Comparison of ENCODE assay signal across 8 cellular contexts in the genomic region with DNA sequence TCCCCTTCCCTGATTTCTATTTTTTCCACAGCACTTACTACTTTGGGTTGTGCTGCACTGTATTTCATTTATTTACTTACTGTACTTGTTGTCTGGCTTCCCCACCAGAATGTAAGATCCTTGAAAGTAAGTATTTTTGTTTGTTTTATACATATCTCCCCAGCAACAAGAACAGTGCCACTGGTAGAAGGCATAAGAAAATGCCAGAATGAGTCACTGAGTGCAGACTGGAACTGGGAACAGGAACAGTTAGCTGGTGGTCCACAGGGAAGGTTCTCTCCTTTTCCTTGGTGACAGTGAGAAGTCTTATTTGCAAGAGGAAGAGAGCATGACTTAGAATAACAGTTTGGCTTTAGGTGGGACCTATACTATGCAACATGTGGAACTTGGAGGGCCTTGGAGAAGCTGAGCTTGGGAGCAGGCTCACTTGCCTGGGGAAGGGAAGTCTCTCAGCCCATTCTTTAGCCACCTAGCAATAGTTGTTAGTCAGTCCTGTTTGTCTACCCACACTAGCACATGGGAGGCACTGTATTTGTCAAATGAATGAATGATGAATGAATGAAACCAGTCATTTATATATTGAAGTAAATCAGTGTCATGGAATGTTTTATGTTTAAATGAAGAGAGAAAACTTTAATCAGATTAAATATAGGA.
DNase-seq lines count a peak whose midpoint lies in the region; ATAC-seq and TF ChIP-seq lines count a peak whose summit lies in the region.
"Had no signal": no experiment of that assay in that cellular context is flagged by ENCODE, and none has a peak within 500 bp of the region (broad histone marks: within the 10 kb centered on the region; RNA-seq: fewer than 3 reads in every experiment).

No MANE protein-coding gene starts in this region.

- TF ChIP-seq POLR2A in testis (IDR thresholded peaks at IDR 0.05) = no peak

- no peaks in the 10 kb centered on the region for H3K27me3 ChIP-seq in naive thymus-derived CD4-positive, alpha-beta T cell (ENCODE audit: control insufficient read depth in 2 of 2, insufficient read depth in 2 of 2, low read length in 2 of 2)
- H3K27me3 ChIP-seq in testis = no peaks in the 10 kb centered on the region

- H3K27ac ChIP-seq in naive thymus-derived CD4-positive, alpha-beta T cell (ENCODE audit: low read depth, low read length) = no peak overlapping the region
- H3K27ac ChIP-seq in testis = no peak overlapping the region

- CTCF ChIA-PET in naive thymus-derived CD4-positive, alpha-beta T cell (lab: Charles Lee) = no interaction called here

- no peak for TF ChIP-seq CTCF in testis (IDR thresholded peaks at IDR 0.05)

- H3K27me3 Mint-ChIP-seq in naive thymus-derived CD4-positive, alpha-beta T cell = no peaks in the 10 kb centered on the region

- peaks cover 4 to 42% (median 21%) of the 10 kb centered on the region in 5 donors for H3K36me3 Mint-ChIP-seq in naive thymus-derived CD4-positive, alpha-beta T cell

- H3K9me3 ChIP-seq in naive thymus-derived CD4-positive, alpha-beta T cell (ENCODE audit: control insufficient read depth in 2 of 3, low read length in 3 of 3) = no peaks in the 10 kb centered on the region
- H3K9me3 ChIP-seq in testis = no peaks in the 10 kb centered on the region

- no peaks in the 10 kb centered on the region for H3K36me3 ChIP-seq in naive thymus-derived CD4-positive, alpha-beta T cell (ENCODE audit: control insufficient read depth in 2 of 3, insufficient read depth in 3 of 3, low read length in 3 of 3)
- no peaks in the 10 kb centered on the region for H3K36me3 ChIP-seq in testis (ENCODE audit: low read depth, missing control alignments)

- no peak overlapping the region for H3K4me3 ChIP-seq in naive thymus-derived CD4-positive, alpha-beta T cell (ENCODE audit: low read length)
- no peak overlapping the region for H3K4me3 ChIP-seq in testis

- ATAC-seq in GM18858 (IDR thresholded peaks at IDR 0.05; ENCODE audit: unreplicated experiment) = peak; percentile 39
- ATAC-seq in HG02571 (IDR thresholded peaks at IDR 0.05; ENCODE audit: unreplicated experiment) = peak; percentile 49
- peak; percentile 27 for ATAC-seq in naive thymus-derived CD4-positive, alpha-beta T cell

- POLR2A ChIA-PET in naive thymus-derived CD4-positive, alpha-beta T cell (lab: Charles Lee) = no interaction called here

- peaks cover 0 to 3% (median 0%) of the 10 kb centered on the region in 7 donors for H3K4me1 Mint-ChIP-seq in naive thymus-derived CD4-positive, alpha-beta T cell

- DNase-seq in T1000 (lab: John Stamatoyannopoulos, UW) (peak; percentile 1), testis (no peak), NCI-H748 (lab: John Stamatoyannopoulos, UW; ENCODE audit: unreplicated experiment) (no peak), NCI-H524 (lab: John Stamatoyannopoulos, UW) (no peak)
- no peak for DNase-seq in naive thymus-derived CD4-positive, alpha-beta T cell
- DNase-seq: NCI-H1417 had no signal

- intact Hi-C loops in naive thymus-derived CD4-positive, alpha-beta T cell (cut with micrococcal nuclease) = no loop called here
- intact Hi-C loops in testis (cut with DNase I; ENCODE audit: low total_unique reads) = no loop called here

- peak overlapping the region in 1 of 9 donors; percentile 60 for H3K27ac Mint-ChIP-seq in naive thymus-derived CD4-positive, alpha-beta T cell

- peaks cover 0 to 13% (median 5%) of the 10 kb centered on the region in 11 donors for H3K9me3 Mint-ChIP-seq in naive thymus-derived CD4-positive, alpha-beta T cell

- H3K4me3 Mint-ChIP-seq in naive thymus-derived CD4-positive, alpha-beta T cell = no peak overlapping the region

- no peaks in the 10 kb centered on the region for H3K4me1 ChIP-seq in naive thymus-derived CD4-positive, alpha-beta T cell (ENCODE audit: control insufficient read depth in 2 of 2, insufficient read depth in 2 of 2, low read length in 2 of 2)
- no peaks in the 10 kb centered on the region for H3K4me1 ChIP-seq in testis
